17 cellular contexts compared by ENCODE assay signal in genomic region chr5:160064979-160065619, GRCh38. TPM values are rescaled to one million over a fixed set of nuclear protein-coding genes. Genes with fewer than 3 reads are reported as not detected.
DNase-seq lines count a peak whose midpoint lies in the region; ATAC-seq and TF ChIP-seq lines count a peak whose summit lies in the region.
"Had no signal": no experiment of that assay in that cellular context is flagged by ENCODE, and none has a peak within 500 bp of the region (broad histone marks: within the 10 kb centered on the region; RNA-seq: fewer than 3 reads in every experiment).

No MANE protein-coding gene starts in this region.

- H3K36me3 Mint-ChIP-seq in naive thymus-derived CD8-positive, alpha-beta T cell: peaks cover 0 to 66% (median 20%) of the 10 kb centered on the region in 3 donors

- no peak for TF ChIP-seq CTCF in LNCaP clone FGC (IDR thresholded peaks at IDR 0.05; ENCODE audit: control insufficient read depth, extremely low read depth, insufficient read depth)
- no peak for TF ChIP-seq CTCF in colonic mucosa (IDR thresholded peaks at IDR 0.05)

- H3K4me3 ChIP-seq in LNCaP clone FGC (ENCODE audit: low read depth, low read length) (peak overlapping the region; percentile 13; the same call in 1 of the 2 replicates), colonic mucosa (no peak overlapping the region)

- no peaks in the 10 kb centered on the region for H3K9me3 ChIP-seq in colonic mucosa

- ATAC-seq in HG03378 (IDR thresholded peaks at IDR 0.05; ENCODE audit: unreplicated experiment): no peak
- ATAC-seq in naive thymus-derived CD8-positive, alpha-beta T cell: no peak
- ATAC-seq: naive thymus-derived CD4-positive, alpha-beta T cell had no signal

- DNase-seq in D341Med (ENCODE audit: low spot score) (peak; percentile 35), LNCaP clone FGC (ENCODE audit: low read depth) (peak; percentile 90), colonic mucosa (peak; percentile 91), mucosa of gallbladder (ENCODE audit: low spot score) (peak; percentile 74), NCI-H1694 treated with DMSO at 0.1 percent for 48 hours (lab: John Stamatoyannopoulos, UW) (no peak), C1 segment of cervical spinal cord (lab: John Stamatoyannopoulos, UW) (no peak)
- DNase-seq in naive thymus-derived CD8-positive, alpha-beta T cell: no peak
- DNase-seq: activated CD4-positive, alpha-beta T cell treated with anti-CD3 and anti-CD28 coated beads, Interleukin-2, amount 50 U/mL, for 48 hours; activated gamma-delta T cell treated with Interleukin-2 at 50 U/mL for 16 hours; HCEC 1CT; naive thymus-derived CD4-positive, alpha-beta T cell; NCI-H1694; right cardiac atrium; T-helper 1 cell had no signal

- H3K36me3 ChIP-seq in colonic mucosa: no peaks in the 10 kb centered on the region

- intact Hi-C loops in colonic mucosa (cut with DNase I): no loop called here

- peaks cover 0 to 4% (median 1%) of the 10 kb centered on the region in 4 donors for H3K4me1 Mint-ChIP-seq in naive thymus-derived CD8-positive, alpha-beta T cell
- H3K4me1 Mint-ChIP-seq: B cell had no signal

- no peaks in the 10 kb centered on the region for H3K27me3 ChIP-seq in colonic mucosa

- POLR2A ChIA-PET in naive thymus-derived CD8-positive, alpha-beta T cell (lab: Charles Lee): no interaction called here

- H3K9me3 Mint-ChIP-seq in naive thymus-derived CD8-positive, alpha-beta T cell: no peaks in the 10 kb centered on the region
- H3K9me3 Mint-ChIP-seq: central memory CD8-positive, alpha-beta T cell; naive thymus-derived CD4-positive, alpha-beta T cell had no signal

- no peak overlapping the region for H3K4me3 Mint-ChIP-seq in naive thymus-derived CD8-positive, alpha-beta T cell
- H3K4me3 Mint-ChIP-seq: B cell; central memory CD8-positive, alpha-beta T cell; naive thymus-derived CD4-positive, alpha-beta T cell had no signal

- H3K9ac ChIP-seq in colonic mucosa (ENCODE audit: low read depth in 2 of 2, low read length in 2 of 2): peak overlapping the region in 1 of 2 donors; percentile 57

- H3K27ac Mint-ChIP-seq in naive thymus-derived CD8-positive, alpha-beta T cell: peak overlapping the region in 1 of 10 donors; percentile 20
- H3K27ac Mint-ChIP-seq: B cell had no signal

- no peaks in the 10 kb centered on the region for H3K4me1 ChIP-seq in colonic mucosa

- no peaks in the 10 kb centered on the region for H3K27me3 Mint-ChIP-seq in naive thymus-derived CD8-positive, alpha-beta T cell
- H3K27me3 Mint-ChIP-seq: B cell; central memory CD8-positive, alpha-beta T cell; naive thymus-derived CD4-positive, alpha-beta T cell had no signal

- peak overlapping the region; percentile 84 for H3K27ac ChIP-seq in colonic mucosa

RNA-seq across cellular contexts. Expression of gene PWWP2A, which starts 54.2 kb away (rescaled TPM):
- total RNA-seq in colonic mucosa (10 to 100 TPM; 44.0 to 47.6 TPM), mucosa of gallbladder (26.3 TPM)
- total RNA-seq in naive thymus-derived CD8-positive, alpha-beta T cell: 10 to 100 TPM; 41.7 to 43.6 TPM
- 10 to 100 TPM; 21.0 to 30.5 (median 29.8) TPM for polyA plus RNA-seq in naive thymus-derived CD8-positive, alpha-beta T cell

RNA-seq across cellular contexts. Expression of gene TTC1, which starts 56.2 kb away (rescaled TPM):
- total RNA-seq in colonic mucosa: 10 to 100 TPM; 41.1 to 46.4 TPM
- total RNA-seq in mucosa of gallbladder: 39.7 TPM
- 10 to 100 TPM; 45.6 TPM for total RNA-seq in naive thymus-derived CD8-positive, alpha-beta T cell
- 100 to 1,000 TPM in 1 of 3 donors, 10 to 100 TPM in 2; 84.7 to 101 (median 91.7) TPM for polyA plus RNA-seq in naive thymus-derived CD8-positive, alpha-beta T cell

Comparison
In these comparisons a context has a peak if more than half of its experiments do, and no peak if none do; other contexts are left out.
1. DNase-seq: peak in D341Med (single experiment), LNCaP clone FGC (single experiment), colonic mucosa (single experiment) and mucosa of gallbladder (single experiment); none in NCI-H1694 treated with DMSO at 0.1 percent for 48 hours (single experiment), naive thymus-derived CD8-positive, alpha-beta T cell (0 of 10) and C1 segment of cervical spinal cord (0 of 14).